In the genomic region with DNA sequence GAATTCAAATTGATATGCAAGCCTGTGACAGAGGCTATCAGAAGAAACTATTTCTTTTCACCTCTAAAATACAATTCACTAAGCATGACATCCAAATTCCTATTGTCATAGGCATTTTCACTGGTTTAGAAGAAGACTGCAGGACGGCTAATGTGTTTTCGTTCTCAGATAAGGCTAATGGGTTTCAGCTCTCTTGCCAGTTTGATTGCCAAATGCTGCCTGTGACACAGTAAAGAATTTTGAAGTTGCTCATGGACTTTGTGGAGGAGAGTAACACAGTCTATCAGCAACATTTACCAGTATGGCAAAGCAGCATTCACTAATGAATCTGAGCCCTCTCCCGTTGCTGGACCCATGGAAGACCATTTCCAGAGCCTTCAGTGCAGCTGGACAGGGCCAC, we compare ENCODE assay signal across 15 cellular contexts.
"Had no signal": no experiment of that assay in that cellular context is flagged by ENCODE, and none has a peak within 500 bp of the region (broad histone marks: within the 10 kb centered on the region; RNA-seq: fewer than 3 reads in every experiment).

No MANE protein-coding gene starts in this region.

- H3K27me3 ChIP-seq: adrenal gland, body of pancreas, esophagus squamous epithelium, gastrocnemius medialis had no signal

- H3K9me3 ChIP-seq: adrenal gland, body of pancreas, esophagus squamous epithelium, gastrocnemius medialis had no signal

- ATAC-seq: body of pancreas; gastrocnemius medialis; stimulated activated naive CD8-positive, alpha-beta T cell treated with anti-CD3 and anti-CD28 coated beads, Interleukin-15, Interleukin-2, amounts not matched to agents 100 U/mL and 50 U/mL, for 24 hours; T-helper 17 cell had no signal

- H3K27ac ChIP-seq: adrenal gland, body of pancreas, esophagus squamous epithelium, gastrocnemius medialis, skin epidermis had no signal

- H3K4me3 ChIP-seq: adrenal gland, body of pancreas, esophagus squamous epithelium, gastrocnemius medialis, skin epidermis had no signal

- H3K36me3 ChIP-seq: adrenal gland, esophagus squamous epithelium, gastrocnemius medialis had no signal

- H3K4me1 ChIP-seq: adrenal gland, body of pancreas, esophagus squamous epithelium, gastrocnemius medialis had no signal

- DNase-seq: activated CD4-positive, alpha-beta memory T cell treated with anti-CD3 and anti-CD28 coated beads, Interleukin-2, amount 10 ng/mL, durations not matched to agents 7 days and 5 days; activated CD4-positive, alpha-beta T cell treated with anti-CD3 and anti-CD28 coated beads for 4 hours; activated naive CD4-positive, alpha-beta T cell treated with anti-CD3 and anti-CD28 coated beads, Interleukin-2, amount 50 U/mL, for 16 hours; activated T-cell treated with anti-CD3 and anti-CD28 coated beads, Interleukin-2, amount 50 U/mL, for 24 hours; body of pancreas; central memory CD4-positive, alpha-beta T cell; effector CD8-positive, alpha-beta T cell; esophagus squamous epithelium; gastrocnemius medialis; nucleus accumbens; stimulated activated naive CD8-positive, alpha-beta T cell treated with anti-CD3 and anti-CD28 coated beads, Interleukin-15, Interleukin-2, amounts not matched to agents 100 U/mL and 50 U/mL, for 24 hours; T-helper 17 cell; trophoblast cell had no signal
